In genomic region chr1:154931940-154932487, GRCh38 we compare ENCODE assay signal across 14 cellular contexts. TPM values are rescaled to one million over a fixed set of nuclear protein-coding genes. Genes with fewer than 3 reads are reported as not detected.
A peak's percentile ranks its signal among the peaks of the same experiment; 100 is the strongest.
DNase-seq lines count a peak whose midpoint lies in the region; ATAC-seq and TF ChIP-seq lines count a peak whose summit lies in the region.
"Had no signal": no experiment of that assay in that cellular context is flagged by ENCODE, and none has a peak within 500 bp of the region (broad histone marks: within the 10 kb centered on the region; RNA-seq: fewer than 3 reads in every experiment).

No MANE protein-coding gene starts in this region.

- H3K27ac ChIP-seq in AG04450 (ENCODE audit: low read depth, low read length) (peak overlapping the region; percentile 11), epithelial cell of prostate (peak overlapping the region; percentile 70), adrenal gland (no peak overlapping the region)
- H3K27ac ChIP-seq: testis had no signal

- peaks cover 0 to 15% of the 10 kb centered on the region in 2 donors for H3K36me3 ChIP-seq in adrenal gland (replicated peaks in 1 of 2)

- TF ChIP-seq CTCF in AG04450 (IDR thresholded peaks at IDR 0.05; ENCODE audit: low read depth, low read length) (no peak), adrenal gland (IDR thresholded peaks at IDR 0.05) (no peak)

- H3K9me3 ChIP-seq in AG04450 (ENCODE audit: control insufficient read depth, insufficient read depth, low read length) = no peaks in the 10 kb centered on the region
- H3K9me3 ChIP-seq in adrenal gland (replicated peaks in 1 of 3) = no peaks in the 10 kb centered on the region
- H3K9me3 ChIP-seq: testis had no signal

- 94 to 99% (median 95%) methylated on average over 5 to 11 of the region's 11 CpGs for WGBS in adrenal gland, 4 donors

- ATAC-seq in HG03135 (IDR thresholded peaks at IDR 0.05; ENCODE audit: unreplicated experiment) = no peak
- ATAC-seq: T-cell had no signal

- H3K27me3 ChIP-seq in AG04450 (ENCODE audit: control insufficient read depth, insufficient read depth, low read length) = no peaks in the 10 kb centered on the region
- no peaks in the 10 kb centered on the region for H3K27me3 ChIP-seq in adrenal gland
- H3K27me3 ChIP-seq: testis had no signal

- H3K4me3 ChIP-seq in AG04450 (ENCODE audit: low read depth, low read length) (no peak overlapping the region), adrenal gland (no peak overlapping the region)
- H3K4me3 ChIP-seq: testis had no signal

- POLR2A ChIA-PET in AG04450 (lab: Yijun Ruan, JAX) = no interaction called here

- no peak for TF ChIP-seq POLR2A in adrenal gland (IDR thresholded peaks at IDR 0.05)

- H3K4me1 ChIP-seq in adrenal gland (replicated peaks in 1 of 2) = peaks cover 7 to 10% of the 10 kb centered on the region in 2 donors
- H3K4me1 ChIP-seq: testis had no signal

- intact Hi-C loops in adrenal gland (cut with DNase I) = no loop called here

- DNase-seq in AG04450 (ENCODE audit: low read depth, low spot score) (no peak), NCI-H460 (ENCODE audit: extremely low read depth, low read depth) (peak; percentile 14), epithelial cell of prostate (ENCODE audit: low read depth, low spot score) (no peak), myocyte (ENCODE audit: low read depth) (peak; percentile 31), adrenal gland (no peak), NCI-H69 (lab: John Stamatoyannopoulos, UW) (no peak)
- DNase-seq in activated CD4-positive, alpha-beta T cell treated with anti-CD3 and anti-CD28 coated beads for 4 hours = no peak
- DNase-seq: activated CD4-positive, alpha-beta T cell treated with anti-CD3 and anti-CD28 coated beads, Interleukin-2, amount 10 ng/mL, durations not matched to agents 7 days and 5 days; DMS79; effector CD8-positive, alpha-beta T cell; NCI-H2081 treated with DMSO at 0.1 percent for 48 hours; T-cell; testis had no signal

- CTCF ChIA-PET in AG04450 (lab: Charles Lee) = interaction anchor here (1.5 kb wide), 1 partner anchor 372 kb away, joined by 4 read pairs; no protein-coding TSS in a partner anchor

RNA-seq across cellular contexts. Expression of gene PMVK, which starts 4.5 kb away (rescaled TPM):
- 21.0 and 24.7 TPM in 2 replicates for polyA plus RNA-seq in AG04450 (2011; rRNA removed)
- 9.0 and 10.2 TPM in 2 replicates for polyA minus RNA-seq in AG04450 (2011; rRNA and poly(A)+ RNA removed)
- total RNA-seq in NCI-H460 (2014; rRNA removed; shearing (Covaris generic)) = 9.7 and 14.0 TPM in 2 replicates
- 3.9 and 10.8 TPM in 2 replicates for polyA plus RNA-seq in NCI-H460 (2014; cell fraction: nucleus; rRNA removed)
- total RNA-seq in myocyte = 10.9 and 11.3 TPM in 2 replicates
- polyA plus RNA-seq in myocyte (2012) = 74.4 TPM
- 10 to 100 TPM; 12.6 to 70.0 (median 43.4) TPM for total RNA-seq in adrenal gland
- polyA plus RNA-seq in adrenal gland = 10 to 100 TPM; 41.4 to 45.1 (median 42.1) TPM

RNA-seq across cellular contexts. Expression of gene PBXIP1, which starts 23.9 kb away (rescaled TPM):
- polyA plus RNA-seq in AG04450 (2011; rRNA removed) (72.2 and 87.1 TPM in 2 replicates), adrenal gland (100 to 1,000 TPM in 2 of 3 donors, 10 to 100 TPM in 1; 97.0 to 184 (median 110) TPM)
- 36.1 and 49.5 TPM in 2 replicates for polyA minus RNA-seq in AG04450 (2011; rRNA and poly(A)+ RNA removed)
- total RNA-seq in NCI-H460 (2014; rRNA removed; shearing (Covaris generic)) = 24.7 and 25.6 TPM in 2 replicates
- polyA plus RNA-seq in NCI-H460 (2014; cell fraction: nucleus; rRNA removed) = 23.4 and 23.6 TPM in 2 replicates
- total RNA-seq in myocyte (535 and 641 TPM in 2 replicates), adrenal gland (100 to 1,000 TPM; 120 to 342 (median 271) TPM)
- polyA plus RNA-seq in myocyte (2012) = 255 TPM

RNA-seq across cellular contexts. Expression of gene PYGO2, which starts 29.6 kb away (rescaled TPM):
- polyA plus RNA-seq in AG04450 (2011; rRNA removed) (18.1 and 19.3 TPM in 2 replicates), adrenal gland (10 to 100 TPM; 28.2 to 44.1 (median 29.2) TPM)
- polyA minus RNA-seq in AG04450 (2011; rRNA and poly(A)+ RNA removed) = 14.3 and 14.8 TPM in 2 replicates
- total RNA-seq in NCI-H460 (2014; rRNA removed; shearing (Covaris generic)) = 33.5 and 34.0 TPM in 2 replicates
- polyA plus RNA-seq in NCI-H460 (2014; cell fraction: nucleus; rRNA removed) = 45.5 and 53.7 TPM in 2 replicates
- total RNA-seq in myocyte (25.8 and 31.0 TPM in 2 replicates), adrenal gland (10 to 100 TPM; 26.2 to 61.1 (median 43.4) TPM)
- 27.0 TPM for polyA plus RNA-seq in myocyte (2012)

RNA-seq across cellular contexts. Expression of gene SHC1, which starts 38.5 kb away (rescaled TPM):
- polyA plus RNA-seq in AG04450 (2011; rRNA removed) = 371 and 409 TPM in 2 replicates
- polyA minus RNA-seq in AG04450 (2011; rRNA and poly(A)+ RNA removed) = 335 and 453 TPM in 2 replicates
- 382 and 411 TPM in 2 replicates for total RNA-seq in NCI-H460 (2014; rRNA removed; shearing (Covaris generic))
- polyA plus RNA-seq in NCI-H460 (2014; cell fraction: nucleus; rRNA removed) = 478 and 522 TPM in 2 replicates
- 165 and 171 TPM in 2 replicates for total RNA-seq in myocyte
- 295 TPM for polyA plus RNA-seq in myocyte (2012)
- total RNA-seq in adrenal gland = 100 to 1,000 TPM in 7 of 8 donors, 10 to 100 TPM in 1; 86.2 to 240 (median 126) TPM
- polyA plus RNA-seq in adrenal gland = 100 to 1,000 TPM; 167 to 260 (median 249) TPM

RNA-seq across cellular contexts. Expression of gene CKS1B, which starts 42.5 kb away (rescaled TPM):
- polyA plus RNA-seq in AG04450 (2011; rRNA removed) = 66.4 and 81.3 TPM in 2 replicates
- 32.1 and 34.2 TPM in 2 replicates for polyA minus RNA-seq in AG04450 (2011; rRNA and poly(A)+ RNA removed)
- total RNA-seq in NCI-H460 (2014; rRNA removed; shearing (Covaris generic)) = 585 and 634 TPM in 2 replicates
- polyA plus RNA-seq in NCI-H460 (2014; cell fraction: nucleus; rRNA removed) = 249 and 280 TPM in 2 replicates
- total RNA-seq in myocyte = 26.6 and 33.5 TPM in 2 replicates
- polyA plus RNA-seq in myocyte (2012) = 56.5 TPM
- 10 to 100 TPM; 23.2 to 41.4 (median 29.5) TPM for total RNA-seq in adrenal gland
- polyA plus RNA-seq in adrenal gland = 10 to 100 TPM; 12.4 to 51.0 (median 22.3) TPM

Comparison
In these comparisons a context has a peak if more than half of its experiments do, and no peak if none do; other contexts are left out.
1. DNase-seq: peak in NCI-H460 (single experiment) and myocyte (single experiment); none in AG04450 (single experiment), epithelial cell of prostate (single experiment), activated CD4-positive, alpha-beta T cell treated with anti-CD3 and anti-CD28 coated beads for 4 hours (0 of 2), adrenal gland (0 of 7) and NCI-H69 (single experiment).
2. H3K27ac ChIP-seq: peak in AG04450 (single experiment) and epithelial cell of prostate (single experiment); none in adrenal gland (0 of 5).